12 cellular contexts compared by ENCODE assay signal in genomic region chr6:167799033-167799933, GRCh38. TPM values are rescaled to one million over a fixed set of nuclear protein-coding genes. Genes with fewer than 3 reads are reported as not detected.
A peak's percentile ranks its signal among the peaks of the same experiment; 100 is the strongest.
DNase-seq lines count a peak whose midpoint lies in the region; ATAC-seq and TF ChIP-seq lines count a peak whose summit lies in the region.
"Had no signal": no experiment of that assay in that cellular context is flagged by ENCODE, and none has a peak within 500 bp of the region (broad histone marks: within the 10 kb centered on the region; RNA-seq: fewer than 3 reads in every experiment).

No MANE protein-coding gene starts in this region.

- ATAC-seq in HG02973 (IDR thresholded peaks at IDR 0.05; ENCODE audit: unreplicated experiment): no peak

- DNase-seq in AG20443 (ENCODE audit: low spot score): peak; percentile 39
- peak; percentile 84 for DNase-seq in NCI-H1092 (lab: John Stamatoyannopoulos, UW)
- DNase-seq in cardiac fibroblast (ENCODE audit: low read depth in 2 of 2): peak; percentile 6 to 52
- DNase-seq in kidney epithelial cell (ENCODE audit: low read depth): no peak
- DNase-seq in NCI-H1436 treated with DMSO at 0.1 percent for 48 hours (lab: John Stamatoyannopoulos, UW): no peak
- no peak for DNase-seq in HUDEP-2 (lab: John Stamatoyannopoulos, UW; ENCODE audit: unreplicated experiment in 76 of 76)
- DNase-seq in SW480 (ENCODE audit: low spot score): no peak
- DNase-seq: AML-193; NCI-H2029; stimulated activated naive CD4-positive, alpha-beta T cell treated with Interleukin-2 at 50 U/mL for 16 hours had no signal

- no peak overlapping the region for H3K4me3 ChIP-seq in cardiac fibroblast (replicated peaks in 1 of 2; ENCODE audit: low read depth in 2 of 2, low read length in 2 of 2)
- no peak overlapping the region for H3K4me3 ChIP-seq in kidney epithelial cell (ENCODE audit: low read depth, low read length)
- H3K4me3 ChIP-seq: ascending aorta had no signal

- H3K27me3 ChIP-seq in kidney epithelial cell (ENCODE audit: control insufficient read depth, insufficient read depth, low read length): peaks cover 28% of the 10 kb centered on the region
- H3K27me3 ChIP-seq: ascending aorta had no signal

- no peak for TF ChIP-seq CTCF in cardiac fibroblast (IDR thresholded peaks at IDR 0.05; ENCODE audit: low read depth, low read length)
- TF ChIP-seq CTCF in kidney epithelial cell (IDR thresholded peaks at IDR 0.05; ENCODE audit: insufficient read depth, low read length, poor library complexity, severe bottlenecking): peak; percentile 9

- H3K36me3 ChIP-seq in kidney epithelial cell (ENCODE audit: control insufficient read depth, insufficient read depth, low read length): no peaks in the 10 kb centered on the region
- H3K36me3 ChIP-seq: ascending aorta had no signal

RNA-seq across cellular contexts. Expression of gene AFDN, which starts 27.4 kb away (rescaled TPM):
- 112 and 119 TPM in 2 replicates for total RNA-seq in kidney epithelial cell

Comparison
In these comparisons a context has a peak if more than half of its experiments do, and no peak if none do; other contexts are left out.
1. DNase-seq: peak in AG20443 (single experiment), NCI-H1092 (single experiment) and cardiac fibroblast (2 of 2); none in kidney epithelial cell (single experiment), NCI-H1436 treated with DMSO at 0.1 percent for 48 hours (single experiment), HUDEP-2 (0 of 76) and SW480 (single experiment).